9 cellular contexts compared by ENCODE assay signal in the genomic region with DNA sequence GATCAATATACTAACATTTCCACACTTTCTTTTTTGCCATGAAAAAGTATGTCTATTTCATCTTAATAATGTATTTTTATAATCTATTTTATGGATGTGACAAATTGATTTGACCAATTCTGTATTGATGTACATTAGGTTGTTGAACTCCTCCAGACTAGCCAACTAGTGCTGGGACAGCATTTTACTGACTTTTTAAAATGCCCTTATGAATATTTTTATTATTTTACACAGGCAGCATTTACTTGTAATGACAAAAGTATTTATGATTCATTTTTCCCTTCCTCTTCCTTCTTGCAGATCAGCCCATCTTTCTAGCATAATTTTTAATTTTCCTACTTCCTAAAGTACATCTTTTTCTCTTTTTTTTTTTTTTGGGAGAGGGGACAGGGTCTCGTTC. TPM values are rescaled to one million over a fixed set of nuclear protein-coding genes. Genes with fewer than 3 reads are reported as not detected.
DNase-seq lines count a peak whose midpoint lies in the region; ATAC-seq and TF ChIP-seq lines count a peak whose summit lies in the region.
"Had no signal": no experiment of that assay in that cellular context is flagged by ENCODE, and none has a peak within 500 bp of the region (broad histone marks: within the 10 kb centered on the region; RNA-seq: fewer than 3 reads in every experiment).

No MANE protein-coding gene starts in this region.

- no peak overlapping the region for H3K4me3 Mint-ChIP-seq in endothelial cell (ENCODE audit: unreplicated experiment)

- DNase-seq in GM23248 (peak; percentile 55), RKO (ENCODE audit: low spot score) (peak; percentile 46), endothelial cell (ENCODE audit: low spot score) (no peak), retinal pigment epithelial cell (ENCODE audit: low read depth) (no peak), RPMI8226 (no peak)

- TF ChIP-seq CTCF in endothelial cell (IDR thresholded peaks at IDR 0.05; ENCODE audit: unreplicated experiment) (no peak), retinal pigment epithelial cell (conservative IDR thresholded peaks at IDR 0.05; ENCODE audit: low read depth, low read length) (no peak)

- peak overlapping the region; percentile 65 for H2AFZ ChIP-seq in GM23248

- peak overlapping the region; percentile 83 for H3K27ac ChIP-seq in GM23248

- peaks cover 34% of the 10 kb centered on the region for H3K4me1 Mint-ChIP-seq in endothelial cell (ENCODE audit: unreplicated experiment)

- H3K4me2 ChIP-seq in GM23248 (ENCODE audit: unreplicated experiment) = peak overlapping the region; percentile 76

- peak overlapping the region; percentile 76 for H3K4me3 ChIP-seq in GM23248
- peak overlapping the region; percentile 98 for H3K4me3 ChIP-seq in retinal pigment epithelial cell (ENCODE audit: low read length)

- peaks cover 14% of the 10 kb centered on the region for H3K4me1 ChIP-seq in GM23248 (ENCODE audit: insufficient read depth)

- ATAC-seq in HG03565 (IDR thresholded peaks at IDR 0.05; ENCODE audit: unreplicated experiment) (no peak), esophagus mucosa (no peak), GM18868 (IDR thresholded peaks at IDR 0.05; ENCODE audit: unreplicated experiment) (no peak)

- H3F3A ChIP-seq in GM23248 (ENCODE audit: insufficient read depth) = peaks cover 5% of the 10 kb centered on the region; the same call in 1 of the 2 replicates

- 8 to 44% methylated on average over 1 of the region's 1 CpG for WGBS in GM23248 (ENCODE audit: low coverage in 1 of 2, low lambda C conversion rate in 2 of 2, missing lambda C conversion rate in 2 of 2), 2 experiments

- H3K79me2 ChIP-seq in GM23248 (ENCODE audit: insufficient read depth) = peaks cover 9% of the 10 kb centered on the region

- in situ Hi-C loops in GM23248 (cut with MboI) = no loop called here

- peak overlapping the region; percentile 84 for H3K9ac ChIP-seq in GM23248

- no peaks in the 10 kb centered on the region for H3K36me3 Mint-ChIP-seq in endothelial cell (ENCODE audit: low read depth, unreplicated experiment)

- peaks cover 30% of the 10 kb centered on the region for H3K27me3 Mint-ChIP-seq in endothelial cell (ENCODE audit: unreplicated experiment)

- H3K27me3 ChIP-seq in GM23248 (replicated peaks; ENCODE audit: insufficient read depth) = no peaks in the 10 kb centered on the region

- H3K9me3 Mint-ChIP-seq in endothelial cell (ENCODE audit: unreplicated experiment) = no peaks in the 10 kb centered on the region

- H3K9me2 ChIP-seq in GM23248 (ENCODE audit: insufficient read depth) = no peaks in the 10 kb centered on the region

- H3K36me3 ChIP-seq in GM23248 (ENCODE audit: low read depth) = no peaks in the 10 kb centered on the region

- H3K27ac Mint-ChIP-seq in endothelial cell (ENCODE audit: unreplicated experiment) = peak overlapping the region; percentile 100

- no peaks in the 10 kb centered on the region for H3K9me3 ChIP-seq in GM23248 (ENCODE audit: low read depth)

- H4K20me1 ChIP-seq in GM23248 (ENCODE audit: insufficient read depth) = no peaks in the 10 kb centered on the region

RNA-seq across cellular contexts. Expression of gene FUZ, which starts 0.9 kb away (rescaled TPM):
- 17.7 and 21.1 TPM in 2 replicates for total RNA-seq in GM23248 (2014; rRNA removed; shearing (Covaris generic))
- 11.7 and 15.1 TPM in 2 replicates for polyA plus RNA-seq in GM23248 (2016; fragmentation: Nextera tagmentation; extraction: Ambion mirVana)
- total RNA-seq in endothelial cell (ENCODE audit: unreplicated experiment) = 15.6 TPM
- 8.3 TPM for total RNA-seq in esophagus mucosa

RNA-seq across cellular contexts. Expression of gene MED25, which starts 4.1 kb away (rescaled TPM):
- 21.8 and 24.2 TPM in 2 replicates for total RNA-seq in GM23248 (2014; rRNA removed; shearing (Covaris generic))
- polyA plus RNA-seq in GM23248 (2016; fragmentation: Nextera tagmentation; extraction: Ambion mirVana) = 17.4 and 21.9 TPM in 2 replicates
- total RNA-seq in endothelial cell (ENCODE audit: unreplicated experiment) = 117 TPM
- total RNA-seq in esophagus mucosa = 25.6 TPM

RNA-seq across cellular contexts. Expression of gene PTOV1, which starts 36.9 kb away (rescaled TPM):
- 53.1 and 88.0 TPM in 2 replicates for total RNA-seq in GM23248 (2014; rRNA removed; shearing (Covaris generic))
- 88.9 and 91.7 TPM in 2 replicates for polyA plus RNA-seq in GM23248 (2016; fragmentation: Nextera tagmentation; extraction: Ambion mirVana)
- total RNA-seq in endothelial cell (ENCODE audit: unreplicated experiment) (231 TPM), esophagus mucosa (58.5 TPM)

RNA-seq across cellular contexts. Expression of gene AP2A1, which starts 47.2 kb away (rescaled TPM):
- total RNA-seq in GM23248 (2014; rRNA removed; shearing (Covaris generic)) = 118 and 124 TPM in 2 replicates
- 64.2 and 64.9 TPM in 2 replicates for polyA plus RNA-seq in GM23248 (2016; fragmentation: Nextera tagmentation; extraction: Ambion mirVana)
- 191 TPM for total RNA-seq in endothelial cell (ENCODE audit: unreplicated experiment)
- 54.0 TPM for total RNA-seq in esophagus mucosa

RNA-seq across cellular contexts. Expression of gene TSKS, which starts 50.9 kb away (rescaled TPM):
- total RNA-seq in GM23248 (2014; rRNA removed; shearing (Covaris generic)) = 0.38 and 2.1 TPM in 2 replicates
- polyA plus RNA-seq in GM23248 (2016; fragmentation: Nextera tagmentation; extraction: Ambion mirVana) = 0.31 and 0.93 TPM in 2 replicates
- not detected for total RNA-seq in endothelial cell (ENCODE audit: unreplicated experiment)
- total RNA-seq in esophagus mucosa = 0.12 TPM
- total RNA-seq: NCI-H460 had no signal

Comparison
In these comparisons a context has a peak if more than half of its experiments do, and no peak if none do; other contexts are left out.
1. DNase-seq: peak in GM23248 (single experiment) and RKO (single experiment); none in endothelial cell (single experiment), retinal pigment epithelial cell (single experiment) and RPMI8226 (single experiment).